In genomic region chr11:65110354-65110861, GRCh38 we compare ENCODE assay signal across 7 cellular contexts. TPM values are rescaled to one million over a fixed set of nuclear protein-coding genes. Genes with fewer than 3 reads are reported as not detected.
DNase-seq lines count a peak whose midpoint lies in the region; TF ChIP-seq lines count a peak whose summit lies in the region.

No MANE protein-coding gene starts in this region.

- H4K8ac ChIP-seq in trophoblast cell (ENCODE audit: low read depth, low read length) = no peak overlapping the region

- H4K91ac ChIP-seq in trophoblast cell (ENCODE audit: low read depth, low read length) = no peak overlapping the region

- WGBS in trophoblast cell (ENCODE audit: extremely low coverage, insufficient coverage, insufficient read length) = no CpG with 5 or more reads among the region's 18 CpGs

- DNase-seq in GM13977 (ENCODE audit: low spot score) (peak; percentile 94), NCI-H1417 (lab: John Stamatoyannopoulos, UW) (peak; percentile 81 to 88 (median 84)), SKM-1 (lab: John Stamatoyannopoulos, UW; ENCODE audit: unreplicated experiment) (peak; percentile 63), germinal center (ENCODE audit: low spot score) (peak; percentile 88), trophoblast cell (peak; percentile 80 to 93), tibial artery (peak; percentile 86 to 93)
- peak; percentile 95 for DNase-seq in activated naive CD4-positive, alpha-beta T cell treated with anti-CD3 and anti-CD28 coated beads, Interleukin-2, amount 50 U/mL, for 16 hours

- no peak overlapping the region for H3K23ac ChIP-seq in trophoblast cell (ENCODE audit: low read length)

- H3K27ac ChIP-seq in trophoblast cell (ENCODE audit: low read depth, low read length) (no peak overlapping the region), tibial artery (peak overlapping the region; percentile 49 to 58)

- H3K36me3 ChIP-seq in trophoblast cell (ENCODE audit: control insufficient read depth in 1 of 2, insufficient read depth in 2 of 2, low read length in 2 of 2) (peaks cover 34 to 40% of the 10 kb centered on the region in 2 experiments), tibial artery (peaks cover 18 to 38% (median 35%) of the 10 kb centered on the region in 3 donors)

- no peak overlapping the region for H3K4me3 ChIP-seq in trophoblast cell (ENCODE audit: low read depth, low read length)
- H3K4me3 ChIP-seq in tibial artery = no peak overlapping the region

- intact Hi-C loops in tibial artery (cut with DNase I; ENCODE audit: low total_unique reads) = loop anchor here (2.0 to 10.0 kb wide), 2 partner anchors 70 to 186 kb away; partner anchors contain the start of genes CAPN1 and PPP2R5B

- H2BK120ac ChIP-seq in trophoblast cell (ENCODE audit: insufficient read depth, low read length, poor library complexity) = no peak overlapping the region

- H2BK12ac ChIP-seq in trophoblast cell (ENCODE audit: low read length) = no peak overlapping the region

- no peak overlapping the region for H4K12ac ChIP-seq in trophoblast cell (ENCODE audit: low read depth, low read length)

- no peak overlapping the region for H2AFZ ChIP-seq in trophoblast cell (ENCODE audit: insufficient read depth, low read length, poor library complexity)

- H3K4me1 ChIP-seq in trophoblast cell (ENCODE audit: control insufficient read depth in 1 of 2, insufficient read depth in 2 of 2, low read length in 2 of 2) (peaks cover 9 to 12% of the 10 kb centered on the region in 2 experiments), tibial artery (peaks cover 10 to 34% (median 33%) of the 10 kb centered on the region in 4 donors)

- no peak overlapping the region for H3K14ac ChIP-seq in trophoblast cell (ENCODE audit: low read length)

- TF ChIP-seq CTCF in GM13977 (IDR thresholded peaks at IDR 0.05; ENCODE audit: extremely low read depth, insufficient read depth, missing control alignments) (peak; percentile 92), tibial artery (IDR thresholded peaks at IDR 0.05) (peak; percentile 96 to 98)

- H3K79me1 ChIP-seq in trophoblast cell (ENCODE audit: low read length) = peaks cover 12% of the 10 kb centered on the region

- H3K9ac ChIP-seq in trophoblast cell (ENCODE audit: low read length) = no peak overlapping the region

- H3K4me2 ChIP-seq in trophoblast cell (ENCODE audit: low read length) = no peak overlapping the region

- H3K27me3 ChIP-seq in trophoblast cell (ENCODE audit: insufficient read depth, low read length) (no peaks in the 10 kb centered on the region), tibial artery (no peaks in the 10 kb centered on the region)

- H3K4ac ChIP-seq in trophoblast cell (ENCODE audit: low read depth, low read length) = no peak overlapping the region

- no peak overlapping the region for H2AK5ac ChIP-seq in trophoblast cell (ENCODE audit: low read length)

- peaks cover 8% of the 10 kb centered on the region for H3K79me2 ChIP-seq in trophoblast cell (ENCODE audit: control insufficient read depth, insufficient read depth, low read length, poor library complexity)

- H2BK5ac ChIP-seq in trophoblast cell (ENCODE audit: low read depth, low read length, poor library complexity) = no peak overlapping the region

- H3K9me3 ChIP-seq in trophoblast cell (ENCODE audit: insufficient read depth, low read depth, low read length) = no peaks in the 10 kb centered on the region
- H3K9me3 ChIP-seq in tibial artery = no peaks in the 10 kb centered on the region

- H3K18ac ChIP-seq in trophoblast cell (ENCODE audit: low read length) = no peak overlapping the region

- in situ Hi-C loops in GM13977 (cut with MboI; ENCODE audit: low pct_unique_long_range_greater_than_20kb, low sequenced_read_pairs, unreplicated experiment) = no loop called here

RNA-seq across cellular contexts. Expression of gene TM7SF2, which starts 1.3 kb away (rescaled TPM):
- polyA plus RNA-seq in trophoblast cell (2013) = 65.1 and 67.5 TPM in 2 replicates

RNA-seq across cellular contexts. Expression of gene ZNHIT2, which starts 7.1 kb away (rescaled TPM):
- polyA plus RNA-seq in trophoblast cell (2013) = 5.8 and 5.9 TPM in 2 replicates

RNA-seq across cellular contexts. Expression of gene FAU, which starts 11.5 kb away (rescaled TPM):
- polyA plus RNA-seq in trophoblast cell (2013) = 1,352 and 1,391 TPM in 2 replicates

RNA-seq across cellular contexts. Expression of gene MRPL49, which starts 11.7 kb away (rescaled TPM):
- polyA plus RNA-seq in trophoblast cell (2013) = 40.1 and 43.1 TPM in 2 replicates

RNA-seq across cellular contexts. Expression of gene VPS51, which starts 14.4 kb away (rescaled TPM):
- polyA plus RNA-seq in trophoblast cell (2013) = 51.4 and 52.0 TPM in 2 replicates
